ENCODE assay signal across 2 cellular contexts in genomic region chr9:20330688-20331087, GRCh38.
TF ChIP-seq lines count a peak whose summit lies in the region.

No MANE protein-coding gene starts in this region.

TF ChIP-seq in IMR-90, 13 proteins besides CTCF, POLR2A, EP300 and RAD21:
- TF ChIP-seq MAFK (IDR thresholded peaks at IDR 0.05; ENCODE audit: low read depth, low read length): peak; percentile 92
- no peak for TF ChIP-seq NFE2L2 (IDR thresholded peaks at IDR 0.05; ENCODE audit: low read depth, low read length)
TF ChIP-seq in IMR-90: peak in this region for 1.

TF ChIP-seq in K562, 482 proteins besides CTCF, POLR2A, EP300 and RAD21:
- no peak for TF ChIP-seq ZNF586 (CRISPR knock-in tag; conservative IDR thresholded peaks at IDR 0.05)
- TF ChIP-seq ZNF316 (IDR thresholded peaks at IDR 0.05): peak; percentile 55; the same call in 1 of the 2 replicates
- TF ChIP-seq MAFF (IDR thresholded peaks at IDR 0.05; ENCODE audit: low read length): peak; percentile 49; the same call in 1 of the 2 replicates
- TF ChIP-seq SRSF7 (optimal IDR thresholded peaks at IDR 0.05; ENCODE audit: low read depth, low read length): no peak
- no peak for TF ChIP-seq RBM34 (IDR thresholded peaks at IDR 0.05; ENCODE audit: borderline replicate concordance, insufficient read depth, low read length)
- TF ChIP-seq, protein P1, sequence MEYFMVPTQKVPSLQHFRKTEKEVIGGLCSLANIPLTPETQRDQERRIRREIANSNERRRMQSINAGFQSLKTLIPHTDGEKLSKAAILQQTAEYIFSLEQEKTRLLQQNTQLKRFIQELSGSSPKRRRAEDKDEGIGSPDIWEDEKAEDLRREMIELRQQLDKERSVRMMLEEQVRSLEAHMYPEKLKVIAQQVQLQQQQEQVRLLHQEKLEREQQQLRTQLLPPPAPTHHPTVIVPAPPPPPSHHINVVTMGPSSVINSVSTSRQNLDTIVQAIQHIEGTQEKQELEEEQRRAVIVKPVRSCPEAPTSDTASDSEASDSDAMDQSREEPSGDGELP (CRISPR knock-in tag; IDR thresholded peaks at IDR 0.05; ENCODE audit: borderline replicate concordance): no peak
- TF ChIP-seq NEUROD1 (IDR thresholded peaks at IDR 0.05; ENCODE audit: borderline replicate concordance, low read depth, low read length, partially characterized antibody): no peak
- TF ChIP-seq MAFK (IDR thresholded peaks at IDR 0.05; ENCODE audit: low read length): peak; percentile 37; the same call in 1 of the 2 replicates
- TF ChIP-seq HIVEP1 (CRISPR knock-in tag; IDR thresholded peaks at IDR 0.05): no peak
- TF ChIP-seq DDX20 (tag; IDR thresholded peaks at IDR 0.05; ENCODE audit: low read depth): no peak
- no peak for TF ChIP-seq SPI1 (IDR thresholded peaks at IDR 0.05; ENCODE audit: borderline replicate concordance, low read depth, low read length)
- TF ChIP-seq ESRRA (IDR thresholded peaks at IDR 0.05; ENCODE audit: borderline replicate concordance, low read depth): no peak
- TF ChIP-seq, protein P2, sequence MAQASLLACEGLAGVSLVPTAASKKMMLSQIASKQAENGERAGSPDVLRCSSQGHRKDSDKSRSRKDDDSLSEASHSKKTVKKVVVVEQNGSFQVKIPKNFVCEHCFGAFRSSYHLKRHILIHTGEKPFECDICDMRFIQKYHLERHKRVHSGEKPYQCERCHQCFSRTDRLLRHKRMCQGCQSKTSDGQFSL (CRISPR knock-in tag; IDR thresholded peaks at IDR 0.05): no peak
- TF ChIP-seq, protein P2 (tag; IDR thresholded peaks at IDR 0.05): no peak
- no peak for TF ChIP-seq ZNF668 (CRISPR knock-in tag; IDR thresholded peaks at IDR 0.05)
- no peak for TF ChIP-seq THRAP3 (IDR thresholded peaks at IDR 0.05; ENCODE audit: borderline replicate concordance)
- TF ChIP-seq, protein P3, sequence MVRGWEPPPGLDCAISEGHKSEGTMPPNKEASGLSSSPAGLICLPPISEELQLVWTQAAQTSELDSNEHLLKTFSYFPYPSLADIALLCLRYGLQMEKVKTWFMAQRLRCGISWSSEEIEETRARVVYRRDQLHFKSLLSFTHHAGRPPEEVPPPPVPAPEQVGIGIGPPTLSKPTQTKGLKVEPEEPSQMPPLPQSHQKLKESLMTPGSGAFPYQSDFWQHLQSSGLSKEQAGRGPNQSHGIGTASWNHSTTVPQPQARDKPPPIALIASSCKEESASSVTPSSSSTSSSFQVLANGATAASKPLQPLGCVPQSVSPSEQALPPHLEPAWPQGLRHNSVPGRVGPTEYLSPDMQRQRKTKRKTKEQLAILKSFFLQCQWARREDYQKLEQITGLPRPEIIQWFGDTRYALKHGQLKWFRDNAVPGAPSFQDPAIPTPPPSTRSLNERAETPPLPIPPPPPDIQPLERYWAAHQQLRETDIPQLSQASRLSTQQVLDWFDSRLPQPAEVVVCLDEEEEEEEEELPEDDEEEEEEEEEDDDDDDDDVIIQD (CRISPR knock-in tag; IDR thresholded peaks at IDR 0.05): no peak
- no peak for TF ChIP-seq FIP1L1 (IDR thresholded peaks at IDR 0.05; ENCODE audit: low read depth, low read length, poor library complexity, severe bottlenecking)
- no peak for TF ChIP-seq SP1 (CRISPR knock-in tag; IDR thresholded peaks at IDR 0.05)
- no peak for TF ChIP-seq FOXJ2 (tag; IDR thresholded peaks at IDR 0.05)
- TF ChIP-seq C11orf30 (IDR thresholded peaks at IDR 0.05; ENCODE audit: low read depth): peak; percentile 31; the same call in 1 of the 2 replicates
